8 cellular contexts compared by ENCODE assay signal in the genomic region with DNA sequence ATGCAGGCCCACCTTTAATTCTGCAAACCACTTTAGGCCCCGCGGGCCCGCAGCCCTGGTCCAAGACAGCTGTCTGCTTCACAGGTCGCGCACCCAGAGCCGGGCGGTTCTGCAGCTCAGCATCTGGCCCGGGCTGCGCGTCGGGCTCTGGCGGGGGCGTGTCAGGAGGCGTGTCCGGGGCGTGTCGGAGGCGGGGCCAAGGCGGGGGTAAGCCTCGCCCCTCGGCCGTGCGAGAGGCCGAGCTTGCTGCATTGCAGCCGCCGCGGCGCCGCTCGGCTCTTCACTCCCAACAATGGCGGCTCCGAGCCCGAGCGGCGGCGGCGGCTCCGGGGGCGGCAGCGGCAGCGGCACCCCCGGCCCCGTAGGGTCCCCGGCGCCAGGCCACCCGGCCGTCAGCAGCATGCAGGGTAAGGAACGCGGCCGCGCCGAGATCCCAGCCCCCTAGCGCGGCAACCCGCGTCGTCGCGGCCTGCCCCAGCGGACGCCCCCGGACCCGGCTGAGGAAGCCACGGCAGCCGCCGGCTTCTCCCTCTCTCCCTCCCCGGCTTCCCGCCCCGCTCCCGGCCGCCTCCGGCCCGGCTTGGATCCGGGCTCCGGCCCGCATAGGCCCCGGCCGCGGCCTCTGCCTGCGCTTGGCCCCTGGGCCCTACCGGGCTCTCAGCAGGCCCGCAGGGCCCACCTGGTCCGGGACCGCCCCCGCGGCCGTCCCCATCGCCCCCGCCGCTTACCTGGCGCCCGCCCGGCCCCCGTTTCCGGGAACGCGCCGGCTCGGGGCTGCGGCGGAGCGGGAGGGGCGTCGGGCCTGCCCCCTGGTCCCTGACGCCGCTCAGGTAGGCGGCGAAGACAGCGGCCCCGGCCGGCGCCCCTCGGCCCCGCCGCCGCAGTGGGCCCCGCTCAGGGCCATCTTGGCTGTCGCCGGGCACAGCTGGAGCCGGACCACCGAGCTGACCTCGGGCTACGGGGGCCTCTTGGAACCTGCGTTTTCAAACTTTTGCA. TPM values are rescaled to one million over a fixed set of nuclear protein-coding genes. Genes with fewer than 3 reads are reported as not detected.
DNase-seq lines count a peak whose midpoint lies in the region; FAIRE-seq and TF ChIP-seq lines count a peak whose summit lies in the region.

A gene (plus strand): TSS at position 283 of the 996 bp plus-strand sequence. CDS start 10 bp downstream, at position 293.

- H3K27me3 ChIP-seq in GM23248 (replicated peaks; ENCODE audit: insufficient read depth) = no peaks in the 10 kb centered on the region
- no peaks in the 10 kb centered on the region for H3K27me3 ChIP-seq in SJSA1 (replicated peaks)
- peaks cover 26% of the 10 kb centered on the region for H3K27me3 ChIP-seq in neutrophil

- H4K20me1 ChIP-seq in GM23248 (ENCODE audit: insufficient read depth) = peaks cover 10% of the 10 kb centered on the region

- 1% methylated on average over 41 to 79 of the region's 124 CpGs for WGBS in GM23248 (ENCODE audit: low coverage in 1 of 2, low lambda C conversion rate in 2 of 2, missing lambda C conversion rate in 2 of 2), 2 experiments

- H3K9ac ChIP-seq in GM23248 = peak within 1 kb of the TSS; percentile 92

- TF ChIP-seq CTCF in neutrophil (IDR thresholded peaks at IDR 0.05) = peak; percentile 44
- no peak for TF ChIP-seq CTCF in subcutaneous adipose tissue (IDR thresholded peaks at IDR 0.05; ENCODE audit: low read depth)

- H3K4me1 ChIP-seq in GM23248 (ENCODE audit: insufficient read depth) (peaks cover 33% of the 10 kb centered on the region), SJSA1 (replicated peaks) (peaks cover 35% of the 10 kb centered on the region), neutrophil (ENCODE audit: control insufficient read depth in 1 of 2, insufficient read depth in 1 of 2, low read depth in 1 of 2, low read length in 1 of 2) (peaks cover 20 to 21% of the 10 kb centered on the region in 2 experiments)

- peaks cover 16% of the 10 kb centered on the region; the same call in 1 of the 2 replicates for H3F3A ChIP-seq in GM23248 (ENCODE audit: insufficient read depth)

- H3K4me3 ChIP-seq in GM23248 = peak within 1 kb of the TSS; percentile 75
- H3K4me3 ChIP-seq in SJSA1 = peak within 1 kb of the TSS; percentile 98
- H3K4me3 ChIP-seq in neutrophil (ENCODE audit: low read depth in 1 of 2, low read length in 1 of 2) = peak within 1 kb of the TSS; percentile 72 to 82

- H3K79me2 ChIP-seq in GM23248 (ENCODE audit: insufficient read depth) = peaks cover 47% of the 10 kb centered on the region

- H3K9me3 ChIP-seq in GM23248 (ENCODE audit: low read depth) = no peaks in the 10 kb centered on the region
- H3K9me3 ChIP-seq in SJSA1 (replicated peaks) = no peaks in the 10 kb centered on the region
- H3K9me3 ChIP-seq in neutrophil = no peaks in the 10 kb centered on the region

- H2AFZ ChIP-seq in GM23248 = peak within 1 kb of the TSS; percentile 84

- H3K9me2 ChIP-seq in GM23248 (ENCODE audit: insufficient read depth) = no peaks in the 10 kb centered on the region

- in situ Hi-C loops in GM23248 (cut with MboI) = no loop called here

- peak within 1 kb of the TSS; percentile 47 for H3K27ac ChIP-seq in GM23248
- peak within 1 kb of the TSS; percentile 92 for H3K27ac ChIP-seq in SJSA1
- H3K27ac ChIP-seq in neutrophil = peak within 1 kb of the TSS; percentile 89

- peak; percentile 87 for DNase-seq in ELR (ENCODE audit: low read depth)
- peak; percentile 97 for DNase-seq in GM23248
- peak; percentile 14 to 34 for DNase-seq in Kasumi-1 (lab: John Stamatoyannopoulos, UW)
- DNase-seq in SJSA1 (ENCODE audit: low read depth in 1 of 2, low spot score in 2 of 2) = peak; percentile 65 to 86
- peak; percentile 88 to 99 (median 95) for DNase-seq in activated naive CD4-positive, alpha-beta T cell (lab: John Stamatoyannopoulos, UW)
- DNase-seq in frontal cortex (ENCODE audit: low spot score in 2 of 2) = peak; percentile 92 to 96

- no peaks in the 10 kb centered on the region for H3K36me3 ChIP-seq in GM23248 (ENCODE audit: low read depth)
- peaks cover 8% of the 10 kb centered on the region for H3K36me3 ChIP-seq in SJSA1
- no peaks in the 10 kb centered on the region for H3K36me3 ChIP-seq in neutrophil

- H3K4me2 ChIP-seq in GM23248 (ENCODE audit: unreplicated experiment) = peak within 1 kb of the TSS; percentile 81

- no peak for FAIRE-seq in frontal cortex (lab: Jason Lieb, UNC)

RNA-seq across cellular contexts. Expression of the gene that starts here (rescaled TPM):
- total RNA-seq in GM23248 (2014; rRNA removed; shearing (Covaris generic)) = 34.5 and 47.8 TPM in 2 replicates
- 21.2 and 24.5 TPM in 2 replicates for polyA plus RNA-seq in GM23248 (2016; fragmentation: Nextera tagmentation; extraction: Ambion mirVana)
- total RNA-seq in SJSA1 (2014; rRNA removed; shearing (Covaris generic)) = 23.7 and 42.0 TPM in 2 replicates
- total RNA-seq in frontal cortex (109 TPM), subcutaneous adipose tissue (10 to 100 TPM; 21.3 to 27.3 (median 23.7) TPM)

Comparison
In these comparisons a context has a peak if more than half of its experiments do, and no peak if none do; other contexts are left out.
1. Peak in every context shown above with its lines: DNase-seq, H3K4me3 ChIP-seq and H3K27ac ChIP-seq.
2. DNase-seq: peak in every context shown above with its lines; median percentile 97 in GM23248; 95 in activated naive CD4-positive, alpha-beta T cell; 94 in frontal cortex; 87 in ELR; 76 in SJSA1; 24 in Kasumi-1.